ENCODE assay signal across 36 cellular contexts in genomic region chr22:50461536-50461935, GRCh38. TPM values are rescaled to one million over a fixed set of nuclear protein-coding genes. Genes with fewer than 3 reads are reported as not detected.
"Had no signal": no experiment of that assay in that cellular context is flagged by ENCODE, and none has a peak within 500 bp of the region (broad histone marks: within the 10 kb centered on the region; RNA-seq: fewer than 3 reads in every experiment).

No MANE protein-coding gene starts in this region.

- H3K27me3 ChIP-seq: MG63 had no signal

- H3K9me3 ChIP-seq: MG63 had no signal

- H3K27ac ChIP-seq: KMS-11 had no signal

- H3K9ac ChIP-seq: KMS-11 had no signal

- H3K4me2 ChIP-seq: KMS-11 had no signal

- H3K4me3 ChIP-seq: MG63 had no signal

- DNase-seq: Karpas-422, Kasumi-1, MG63, MM.1S, MV-4-11, NCI-H1048, NCI-H1092, NCI-H1092 treated with DMSO at 0.1 percent for 48 hours, NCI-H1105, NCI-H1105 treated with DMSO at 0.1 percent for 48 hours, NCI-H1417, NCI-H1417 treated with DMSO at 0.1 percent for 48 hours, NCI-H1436, NCI-H1436 treated with DMSO at 0.1 percent for 48 hours, NCI-H146, NCI-H1694, NCI-H1694 treated with DMSO at 0.1 percent for 48 hours, NCI-H187, NCI-H187 treated with DMSO at 0.1 percent for 48 hours, NCI-H1930, NCI-H2029, NCI-H2029 treated with DMSO at 0.1 percent for 48 hours, NCI-H2081, NCI-H2081 treated with DMSO at 0.1 percent for 48 hours, NCI-H2107, NCI-H2171, NCI-H2171 treated with DMSO at 0.1 percent for 48 hours, NCI-H2227 treated with DMSO at 0.1 percent for 48 hours, NCI-H226, NCI-H345, NCI-H446, NCI-H446 treated with DMSO at 0.1 percent for 48 hours, NCI-H510A had no signal

RNA-seq across cellular contexts. Expression of gene ADM2, which starts 19.8 kb away (rescaled TPM):
- total RNA-seq: LHCN-M2 had no signal

RNA-seq across cellular contexts. Expression of gene MIOX, which starts 25.1 kb away (rescaled TPM):
- total RNA-seq: LHCN-M2, M059J had no signal
